In the genomic region with DNA sequence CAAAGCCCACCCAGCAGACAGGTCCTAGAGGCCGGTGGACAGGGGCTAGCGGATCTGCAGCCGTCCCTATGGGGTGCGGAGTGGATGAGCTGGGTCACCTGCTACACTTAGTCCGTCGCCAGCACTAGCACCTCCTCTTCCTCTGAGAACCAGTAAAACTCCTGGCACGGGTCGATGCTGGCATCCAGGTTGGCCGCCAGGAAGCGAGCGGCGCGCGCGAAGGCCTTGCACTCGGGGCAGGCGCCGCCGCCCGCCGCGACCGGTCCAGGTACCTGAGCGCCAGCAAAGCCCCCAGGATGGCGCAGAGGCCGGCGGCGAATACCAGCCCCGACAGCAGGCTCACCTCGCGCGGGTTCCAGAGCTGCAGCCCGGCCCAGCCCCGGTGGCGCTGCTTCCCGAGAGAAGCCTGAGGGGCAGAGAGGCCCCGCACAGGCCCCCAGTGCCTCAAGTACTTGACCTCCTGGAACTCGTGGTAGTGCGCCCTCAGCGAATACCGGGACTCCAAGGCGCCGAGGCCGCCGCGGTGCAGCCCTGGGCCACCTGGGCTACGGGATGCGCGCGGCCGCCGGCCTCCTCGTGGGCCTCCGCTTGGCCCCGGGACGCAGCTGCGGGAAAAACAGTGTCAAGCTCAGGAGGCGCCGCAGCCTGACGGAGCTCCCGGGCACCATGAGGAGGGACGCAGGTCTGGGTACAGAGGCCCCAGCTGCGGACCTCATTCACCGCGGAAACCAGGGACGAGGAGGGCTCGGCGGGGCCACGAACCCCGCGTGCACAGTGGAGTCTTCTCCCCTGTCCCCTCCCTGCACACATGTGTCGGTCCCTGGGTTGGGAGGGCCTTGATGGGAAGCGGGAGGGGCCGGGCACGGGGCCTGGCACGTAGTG, we compare ENCODE assay signal across 1 cellular context.
TF ChIP-seq lines count a peak whose summit lies in the region.

No MANE protein-coding gene starts in this region.

TF ChIP-seq in H1, 55 proteins besides CTCF, POLR2A, EP300 and RAD21:
- TF ChIP-seq MAFK (IDR thresholded peaks at IDR 0.05; ENCODE audit: low read depth, low read length) (no peak), HDAC2 (IDR thresholded peaks at IDR 0.05; ENCODE audit: borderline replicate concordance in 1 of 2, low read depth in 2 of 2, low read length in 2 of 2) (no peak), GABPA (IDR thresholded peaks at IDR 0.05; ENCODE audit: borderline replicate concordance, insufficient read depth, low read length) (0 out of 2 replicates have a peak, but pooled peaks have one; percentile 43), POU5F1 (IDR thresholded peaks at IDR 0.05; ENCODE audit: low read depth, low read length) (no peak)
- TF ChIP-seq, protein P1, sequence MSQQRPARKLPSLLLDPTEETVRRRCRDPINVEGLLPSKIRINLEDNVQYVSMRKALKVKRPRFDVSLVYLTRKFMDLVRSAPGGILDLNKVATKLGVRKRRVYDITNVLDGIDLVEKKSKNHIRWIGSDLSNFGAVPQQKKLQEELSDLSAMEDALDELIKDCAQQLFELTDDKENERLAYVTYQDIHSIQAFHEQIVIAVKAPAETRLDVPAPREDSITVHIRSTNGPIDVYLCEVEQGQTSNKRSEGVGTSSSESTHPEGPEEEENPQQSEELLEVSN (IDR thresholded peaks at IDR 0.05) = peak; percentile 45; the same call in 1 of the 2 replicates
- TF ChIP-seq, protein P2, sequence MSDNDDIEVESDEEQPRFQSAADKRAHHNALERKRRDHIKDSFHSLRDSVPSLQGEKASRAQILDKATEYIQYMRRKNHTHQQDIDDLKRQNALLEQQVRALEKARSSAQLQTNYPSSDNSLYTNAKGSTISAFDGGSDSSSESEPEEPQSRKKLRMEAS (IDR thresholded peaks at IDR 0.05) = peak; percentile 58; the same call in 1 of the 2 replicates
